Comparison of ENCODE assay signal across 15 cellular contexts in the genomic region with DNA sequence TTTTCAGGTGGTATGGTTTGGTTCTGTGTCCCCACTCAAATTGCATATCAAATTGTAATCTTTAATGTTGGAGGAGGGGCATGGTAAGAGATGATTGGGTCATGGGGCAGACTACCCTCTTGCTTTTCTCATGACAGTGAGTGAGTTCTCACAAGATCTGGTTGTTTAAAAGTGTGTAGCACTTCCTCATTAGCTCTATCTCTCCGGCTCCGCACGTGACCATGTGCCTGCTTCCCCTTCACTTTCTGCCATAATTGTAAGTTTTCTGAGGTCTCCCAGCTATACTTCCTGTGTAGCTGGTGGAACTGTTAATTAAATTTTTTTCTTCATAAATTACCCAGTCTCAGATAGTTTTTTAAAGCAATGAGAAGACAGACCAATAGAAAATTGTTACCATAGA.
A peak's percentile ranks its signal among the peaks of the same experiment; 100 is the strongest.
DNase-seq lines count a peak whose midpoint lies in the region; ATAC-seq and TF ChIP-seq lines count a peak whose summit lies in the region.
"Had no signal": no experiment of that assay in that cellular context is flagged by ENCODE, and none has a peak within 500 bp of the region (broad histone marks: within the 10 kb centered on the region; RNA-seq: fewer than 3 reads in every experiment).

No MANE protein-coding gene starts in this region.

- peaks cover 23% of the 10 kb centered on the region for H3K9me3 Mint-ChIP-seq in activated naive CD4-positive, alpha-beta T cell treated with anti-CD3 and anti-CD28 coated beads for 36 hours

- H3K36me3 ChIP-seq in OCI-LY7 (ENCODE audit: insufficient read depth, low read length) = no peaks in the 10 kb centered on the region

- no peaks in the 10 kb centered on the region for H3K79me2 ChIP-seq in OCI-LY7 (ENCODE audit: insufficient read depth, low read depth, low read length)

- H4K20me1 ChIP-seq in OCI-LY7 (ENCODE audit: insufficient read depth, low read length) = no peaks in the 10 kb centered on the region

- H3K4me1 ChIP-seq in OCI-LY7 (ENCODE audit: insufficient read depth, low read length, poor library complexity, severe bottlenecking) = peaks cover 20% of the 10 kb centered on the region

- TF ChIP-seq CTCF in OCI-LY7 (conservative IDR thresholded peaks at IDR 0.05; ENCODE audit: low read length) = no peak

- H3K36me3 Mint-ChIP-seq in activated naive CD4-positive, alpha-beta T cell treated with anti-CD3 and anti-CD28 coated beads for 36 hours (ENCODE audit: low read depth) = no peaks in the 10 kb centered on the region
- H3K36me3 Mint-ChIP-seq: activated naive CD8-positive, alpha-beta T cell treated with anti-CD3 and anti-CD28 coated beads, Interleukin-2, amount 10 ng/mL, durations not matched to agents 7 days and 5 days had no signal

- H2AFZ ChIP-seq in OCI-LY7 (ENCODE audit: low read length) = peak overlapping the region; percentile 98

- CTCF ChIA-PET in OCI-LY7 (lab: Charles Lee; ENCODE audit: unreplicated experiment) = no interaction called here
- CTCF ChIA-PET in activated naive CD4-positive, alpha-beta T cell treated with anti-CD3 and anti-CD28 coated beads for 36 hours (lab: Charles Lee) = no interaction called here

- no peak overlapping the region for H3K4me3 Mint-ChIP-seq in activated naive CD4-positive, alpha-beta T cell treated with anti-CD3 and anti-CD28 coated beads for 36 hours
- H3K4me3 Mint-ChIP-seq: activated naive CD8-positive, alpha-beta T cell treated with anti-CD3 and anti-CD28 coated beads, Interleukin-2, amount 10 ng/mL, durations not matched to agents 7 days and 5 days had no signal

- H3K27me3 Mint-ChIP-seq in activated naive CD4-positive, alpha-beta T cell treated with anti-CD3 and anti-CD28 coated beads for 36 hours (ENCODE audit: low read depth) = no peaks in the 10 kb centered on the region
- H3K27me3 Mint-ChIP-seq: activated naive CD8-positive, alpha-beta T cell treated with anti-CD3 and anti-CD28 coated beads, Interleukin-2, amount 10 ng/mL, durations not matched to agents 7 days and 5 days; progenitor cell of endocrine pancreas had no signal

- BruUV-seq in OCI-LY7 (replicated peaks; lab: Mats Ljungman, UMichigan) = no TSS peak

- POLR2A ChIA-PET in OCI-LY7 (lab: Charles Lee) = no interaction called here

- H3K9me3 ChIP-seq in OCI-LY7 (ENCODE audit: low read length) = peaks cover 7% of the 10 kb centered on the region; the same call in 1 of the 2 replicates

- peak; percentile 52 for ATAC-seq in GM18498 (IDR thresholded peaks at IDR 0.05; ENCODE audit: unreplicated experiment)
- ATAC-seq in GM21423 (IDR thresholded peaks at IDR 0.05; ENCODE audit: unreplicated experiment) = peak; percentile 40
- ATAC-seq in HG03342 (IDR thresholded peaks at IDR 0.05; ENCODE audit: unreplicated experiment) = peak; percentile 68
- ATAC-seq in HG02981 (IDR thresholded peaks at IDR 0.05; ENCODE audit: unreplicated experiment) = no peak

- DNase-seq in OCI-LY7 (ENCODE audit: low spot score) (peak; percentile 50), NCI-H2227 (lab: John Stamatoyannopoulos, UW; ENCODE audit: unreplicated experiment) (no peak), HT-29 (ENCODE audit: low spot score) (no peak)
- DNase-seq in activated naive CD4-positive, alpha-beta T cell treated with anti-CD3 and anti-CD28 coated beads for 36 hours = no peak
- DNase-seq: activated CD8-positive, alpha-beta memory T cell treated with anti-CD3 and anti-CD28 coated beads, Interleukin-2, amount 50 U/mL, for 48 hours; activated naive CD8-positive, alpha-beta T cell treated with anti-CD3 and anti-CD28 coated beads, Interleukin-2, amount 10 ng/mL, durations not matched to agents 7 days and 5 days; NCI-H1092 treated with DMSO at 0.1 percent for 48 hours; NCI-H524; Right ventricle myocardium superior; trophoblast cell had no signal

- H3K4me1 Mint-ChIP-seq in activated naive CD4-positive, alpha-beta T cell treated with anti-CD3 and anti-CD28 coated beads for 36 hours (ENCODE audit: low read depth) = no peaks in the 10 kb centered on the region
- H3K4me1 Mint-ChIP-seq: activated naive CD8-positive, alpha-beta T cell treated with anti-CD3 and anti-CD28 coated beads, Interleukin-2, amount 10 ng/mL, durations not matched to agents 7 days and 5 days had no signal

- H3K4me3 ChIP-seq in OCI-LY7 (ENCODE audit: low read depth, low read length, poor library complexity, severe bottlenecking) = peak overlapping the region; percentile 17

- H3K4me2 ChIP-seq in OCI-LY7 (ENCODE audit: low read length) = peak overlapping the region; percentile 40

- no peaks in the 10 kb centered on the region for H3K9me2 ChIP-seq in OCI-LY7 (ENCODE audit: insufficient read depth, low read length)

- no peak overlapping the region for H3K27ac Mint-ChIP-seq in activated naive CD4-positive, alpha-beta T cell treated with anti-CD3 and anti-CD28 coated beads for 36 hours
- H3K27ac Mint-ChIP-seq: activated naive CD8-positive, alpha-beta T cell treated with anti-CD3 and anti-CD28 coated beads, Interleukin-2, amount 10 ng/mL, durations not matched to agents 7 days and 5 days; progenitor cell of endocrine pancreas had no signal

- intact Hi-C loops in OCI-LY7 (cut with micrococcal nuclease; ENCODE audit: unreplicated experiment) = no loop called here
- intact Hi-C loops in activated naive CD4-positive, alpha-beta T cell treated with anti-CD3 and anti-CD28 coated beads for 36 hours (cut with micrococcal nuclease) = no loop called here

- peak overlapping the region; percentile 51 for H3K27ac ChIP-seq in OCI-LY7 (ENCODE audit: low read depth, low read length, poor library complexity, severe bottlenecking)
